In genomic region chr17:42803074-42803883, GRCh38 we compare ENCODE assay signal across 1 cellular context.
TF ChIP-seq lines count a peak whose summit lies in the region.

No MANE protein-coding gene starts in this region.

TF ChIP-seq in HepG2, 621 proteins besides CTCF, POLR2A, EP300 and RAD21 (continued from another document and continues in another):
- TF ChIP-seq, protein P1, sequence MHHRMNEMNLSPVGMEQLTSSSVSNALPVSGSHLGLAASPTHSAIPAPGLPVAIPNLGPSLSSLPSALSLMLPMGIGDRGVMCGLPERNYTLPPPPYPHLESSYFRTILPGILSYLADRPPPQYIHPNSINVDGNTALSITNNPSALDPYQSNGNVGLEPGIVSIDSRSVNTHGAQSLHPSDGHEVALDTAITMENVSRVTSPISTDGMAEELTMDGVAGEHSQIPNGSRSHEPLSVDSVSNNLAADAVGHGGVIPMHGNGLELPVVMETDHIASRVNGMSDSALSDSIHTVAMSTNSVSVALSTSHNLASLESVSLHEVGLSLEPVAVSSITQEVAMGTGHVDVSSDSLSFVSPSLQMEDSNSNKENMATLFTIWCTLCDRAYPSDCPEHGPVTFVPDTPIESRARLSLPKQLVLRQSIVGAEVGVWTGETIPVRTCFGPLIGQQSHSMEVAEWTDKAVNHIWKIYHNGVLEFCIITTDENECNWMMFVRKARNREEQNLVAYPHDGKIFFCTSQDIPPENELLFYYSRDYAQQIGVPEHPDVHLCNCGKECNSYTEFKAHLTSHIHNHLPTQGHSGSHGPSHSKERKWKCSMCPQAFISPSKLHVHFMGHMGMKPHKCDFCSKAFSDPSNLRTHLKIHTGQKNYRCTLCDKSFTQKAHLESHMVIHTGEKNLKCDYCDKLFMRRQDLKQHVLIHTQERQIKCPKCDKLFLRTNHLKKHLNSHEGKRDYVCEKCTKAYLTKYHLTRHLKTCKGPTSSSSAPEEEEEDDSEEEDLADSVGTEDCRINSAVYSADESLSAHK (CRISPR knock-in tag; IDR thresholded peaks at IDR 0.05; ENCODE audit: borderline replicate concordance): no peak
- TF ChIP-seq, protein P2, sequence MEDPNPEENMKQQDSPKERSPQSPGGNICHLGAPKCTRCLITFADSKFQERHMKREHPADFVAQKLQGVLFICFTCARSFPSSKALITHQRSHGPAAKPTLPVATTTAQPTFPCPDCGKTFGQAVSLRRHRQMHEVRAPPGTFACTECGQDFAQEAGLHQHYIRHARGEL (CRISPR knock-in tag; IDR thresholded peaks at IDR 0.05): no peak
- TF ChIP-seq, protein P3, sequence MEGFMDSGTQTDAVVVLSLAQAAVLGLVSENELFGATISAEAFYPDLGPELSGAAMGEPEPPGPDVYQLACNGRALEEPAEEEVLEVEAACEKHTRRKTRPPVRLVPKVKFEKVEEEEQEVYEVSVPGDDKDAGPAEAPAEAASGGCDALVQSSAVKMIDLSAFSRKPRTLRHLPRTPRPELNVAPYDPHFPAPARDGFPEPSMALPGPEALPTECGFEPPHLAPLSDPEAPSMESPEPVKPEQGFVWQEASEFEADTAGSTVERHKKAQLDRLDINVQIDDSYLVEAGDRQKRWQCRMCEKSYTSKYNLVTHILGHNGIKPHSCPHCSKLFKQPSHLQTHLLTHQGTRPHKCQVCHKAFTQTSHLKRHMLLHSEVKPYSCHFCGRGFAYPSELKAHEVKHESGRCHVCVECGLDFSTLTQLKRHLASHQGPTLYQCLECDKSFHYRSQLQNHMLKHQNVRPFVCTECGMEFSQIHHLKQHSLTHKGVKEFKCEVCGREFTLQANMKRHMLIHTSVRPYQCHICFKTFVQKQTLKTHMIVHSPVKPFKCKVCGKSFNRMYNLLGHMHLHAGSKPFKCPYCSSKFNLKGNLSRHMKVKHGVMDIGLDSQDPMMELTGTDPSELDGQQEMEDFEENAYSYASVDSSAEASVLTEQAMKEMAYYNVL (CRISPR knock-in tag; IDR thresholded peaks at IDR 0.05; ENCODE audit: borderline replicate concordance): peak; percentile 74; the same call in 1 of the 2 replicates
- TF ChIP-seq ZNF570 (CRISPR knock-in tag; IDR thresholded peaks at IDR 0.05; ENCODE audit: borderline replicate concordance) (no peak), ZNF891 (CRISPR knock-in tag; IDR thresholded peaks at IDR 0.05) (no peak), SMYD3 (CRISPR knock-in tag; IDR thresholded peaks at IDR 0.05) (no peak), ZNF34 (CRISPR knock-in tag; IDR thresholded peaks at IDR 0.05; ENCODE audit: borderline replicate concordance) (no peak), IKZF5 (CRISPR knock-in tag; IDR thresholded peaks at IDR 0.05) (peak; percentile 75), ZNF563 (CRISPR knock-in tag; IDR thresholded peaks at IDR 0.05) (no peak), SAP130 (CRISPR knock-in tag; IDR thresholded peaks at IDR 0.05; ENCODE audit: low read depth) (peak; percentile 66), SIN3A (IDR thresholded peaks at IDR 0.05; ENCODE audit: borderline replicate concordance, low read depth, low read length) (peak; percentile 25; the same call in 1 of the 2 replicates), ZNF501 (CRISPR knock-in tag; IDR thresholded peaks at IDR 0.05) (0 out of 2 replicates have a peak, but pooled peaks have one; percentile 29), ZNF597 (CRISPR knock-in tag; IDR thresholded peaks at IDR 0.05) (no peak), POGZ (CRISPR knock-in tag; IDR thresholded peaks at IDR 0.05) (peak; percentile 37; the same call in 1 of the 2 replicates), HOXA5 (CRISPR knock-in tag; IDR thresholded peaks at IDR 0.05) (no peak), NAIF1 (CRISPR knock-in tag; IDR thresholded peaks at IDR 0.05; ENCODE audit: borderline replicate concordance) (no peak), HOMEZ (CRISPR knock-in tag; IDR thresholded peaks at IDR 0.05; ENCODE audit: low read depth) (no peak), ZNF44 (CRISPR knock-in tag; IDR thresholded peaks at IDR 0.05) (no peak), MYNN (CRISPR knock-in tag; IDR thresholded peaks at IDR 0.05; ENCODE audit: low read depth) (no peak), MXI1 (IDR thresholded peaks at IDR 0.05; ENCODE audit: borderline replicate concordance, low read depth, low read length) (no peak)
- TF ChIP-seq, protein P4, sequence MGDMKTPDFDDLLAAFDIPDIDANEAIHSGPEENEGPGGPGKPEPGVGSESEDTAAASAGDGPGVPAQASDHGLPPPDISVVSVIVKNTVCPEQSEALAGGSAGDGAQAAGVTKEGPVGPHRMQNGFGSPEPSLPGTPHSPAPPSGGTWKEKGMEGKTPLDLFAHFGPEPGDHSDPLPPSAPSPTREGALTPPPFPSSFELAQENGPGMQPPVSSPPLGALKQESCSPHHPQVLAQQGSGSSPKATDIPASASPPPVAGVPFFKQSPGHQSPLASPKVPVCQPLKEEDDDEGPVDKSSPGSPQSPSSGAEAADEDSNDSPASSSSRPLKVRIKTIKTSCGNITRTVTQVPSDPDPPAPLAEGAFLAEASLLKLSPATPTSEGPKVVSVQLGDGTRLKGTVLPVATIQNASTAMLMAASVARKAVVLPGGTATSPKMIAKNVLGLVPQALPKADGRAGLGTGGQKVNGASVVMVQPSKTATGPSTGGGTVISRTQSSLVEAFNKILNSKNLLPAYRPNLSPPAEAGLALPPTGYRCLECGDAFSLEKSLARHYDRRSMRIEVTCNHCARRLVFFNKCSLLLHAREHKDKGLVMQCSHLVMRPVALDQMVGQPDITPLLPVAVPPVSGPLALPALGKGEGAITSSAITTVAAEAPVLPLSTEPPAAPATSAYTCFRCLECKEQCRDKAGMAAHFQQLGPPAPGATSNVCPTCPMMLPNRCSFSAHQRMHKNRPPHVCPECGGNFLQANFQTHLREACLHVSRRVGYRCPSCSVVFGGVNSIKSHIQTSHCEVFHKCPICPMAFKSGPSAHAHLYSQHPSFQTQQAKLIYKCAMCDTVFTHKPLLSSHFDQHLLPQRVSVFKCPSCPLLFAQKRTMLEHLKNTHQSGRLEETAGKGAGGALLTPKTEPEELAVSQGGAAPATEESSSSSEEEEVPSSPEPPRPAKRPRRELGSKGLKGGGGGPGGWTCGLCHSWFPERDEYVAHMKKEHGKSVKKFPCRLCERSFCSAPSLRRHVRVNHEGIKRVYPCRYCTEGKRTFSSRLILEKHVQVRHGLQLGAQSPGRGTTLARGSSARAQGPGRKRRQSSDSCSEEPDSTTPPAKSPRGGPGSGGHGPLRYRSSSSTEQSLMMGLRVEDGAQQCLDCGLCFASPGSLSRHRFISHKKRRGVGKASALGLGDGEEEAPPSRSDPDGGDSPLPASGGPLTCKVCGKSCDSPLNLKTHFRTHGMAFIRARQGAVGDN (CRISPR knock-in tag; IDR thresholded peaks at IDR 0.05): no peak
- TF ChIP-seq, protein P5, sequence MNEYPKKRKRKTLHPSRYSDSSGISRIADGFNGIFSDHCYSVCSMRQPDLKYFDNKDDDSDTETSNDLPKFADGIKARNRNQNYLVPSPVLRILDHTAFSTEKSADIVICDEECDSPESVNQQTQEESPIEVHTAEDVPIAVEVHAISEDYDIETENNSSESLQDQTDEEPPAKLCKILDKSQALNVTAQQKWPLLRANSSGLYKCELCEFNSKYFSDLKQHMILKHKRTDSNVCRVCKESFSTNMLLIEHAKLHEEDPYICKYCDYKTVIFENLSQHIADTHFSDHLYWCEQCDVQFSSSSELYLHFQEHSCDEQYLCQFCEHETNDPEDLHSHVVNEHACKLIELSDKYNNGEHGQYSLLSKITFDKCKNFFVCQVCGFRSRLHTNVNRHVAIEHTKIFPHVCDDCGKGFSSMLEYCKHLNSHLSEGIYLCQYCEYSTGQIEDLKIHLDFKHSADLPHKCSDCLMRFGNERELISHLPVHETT (CRISPR knock-in tag; conservative IDR thresholded peaks at IDR 0.05): no peak
- TF ChIP-seq, protein P6, sequence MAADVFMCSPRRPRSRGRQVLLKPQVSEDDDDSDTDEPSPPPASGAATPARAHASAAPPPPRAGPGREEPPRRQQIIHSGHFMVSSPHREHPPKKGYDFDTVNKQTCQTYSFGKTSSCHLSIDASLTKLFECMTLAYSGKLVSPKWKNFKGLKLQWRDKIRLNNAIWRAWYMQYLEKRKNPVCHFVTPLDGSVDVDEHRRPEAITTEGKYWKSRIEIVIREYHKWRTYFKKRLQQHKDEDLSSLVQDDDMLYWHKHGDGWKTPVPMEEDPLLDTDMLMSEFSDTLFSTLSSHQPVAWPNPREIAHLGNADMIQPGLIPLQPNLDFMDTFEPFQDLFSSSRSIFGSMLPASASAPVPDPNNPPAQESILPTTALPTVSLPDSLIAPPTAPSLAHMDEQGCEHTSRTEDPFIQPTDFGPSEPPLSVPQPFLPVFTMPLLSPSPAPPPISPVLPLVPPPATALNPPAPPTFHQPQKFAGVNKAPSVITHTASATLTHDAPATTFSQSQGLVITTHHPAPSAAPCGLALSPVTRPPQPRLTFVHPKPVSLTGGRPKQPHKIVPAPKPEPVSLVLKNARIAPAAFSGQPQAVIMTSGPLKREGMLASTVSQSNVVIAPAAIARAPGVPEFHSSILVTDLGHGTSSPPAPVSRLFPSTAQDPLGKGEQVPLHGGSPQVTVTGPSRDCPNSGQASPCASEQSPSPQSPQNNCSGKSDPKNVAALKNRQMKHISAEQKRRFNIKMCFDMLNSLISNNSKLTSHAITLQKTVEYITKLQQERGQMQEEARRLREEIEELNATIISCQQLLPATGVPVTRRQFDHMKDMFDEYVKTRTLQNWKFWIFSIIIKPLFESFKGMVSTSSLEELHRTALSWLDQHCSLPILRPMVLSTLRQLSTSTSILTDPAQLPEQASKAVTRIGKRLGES (CRISPR knock-in tag; IDR thresholded peaks at IDR 0.05; ENCODE audit: borderline replicate concordance): no peak
- TF ChIP-seq, protein P7, sequence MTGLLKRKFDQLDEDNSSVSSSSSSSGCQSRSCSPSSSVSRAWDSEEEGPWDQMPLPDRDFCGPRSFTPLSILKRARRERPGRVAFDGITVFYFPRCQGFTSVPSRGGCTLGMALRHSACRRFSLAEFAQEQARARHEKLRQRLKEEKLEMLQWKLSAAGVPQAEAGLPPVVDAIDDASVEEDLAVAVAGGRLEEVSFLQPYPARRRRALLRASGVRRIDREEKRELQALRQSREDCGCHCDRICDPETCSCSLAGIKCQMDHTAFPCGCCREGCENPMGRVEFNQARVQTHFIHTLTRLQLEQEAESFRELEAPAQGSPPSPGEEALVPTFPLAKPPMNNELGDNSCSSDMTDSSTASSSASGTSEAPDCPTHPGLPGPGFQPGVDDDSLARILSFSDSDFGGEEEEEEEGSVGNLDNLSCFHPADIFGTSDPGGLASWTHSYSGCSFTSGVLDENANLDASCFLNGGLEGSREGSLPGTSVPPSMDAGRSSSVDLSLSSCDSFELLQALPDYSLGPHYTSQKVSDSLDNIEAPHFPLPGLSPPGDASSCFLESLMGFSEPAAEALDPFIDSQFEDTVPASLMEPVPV (CRISPR knock-in tag; IDR thresholded peaks at IDR 0.05): no peak
